Comparison of ENCODE assay signal across 8 cellular contexts in genomic region chr2:11123856-11124759, GRCh38. TPM values are rescaled to one million over a fixed set of nuclear protein-coding genes. Genes with fewer than 3 reads are reported as not detected.
DNase-seq lines count a peak whose midpoint lies in the region; ATAC-seq and TF ChIP-seq lines count a peak whose summit lies in the region.

No MANE protein-coding gene starts in this region.

- H3K4me3 ChIP-seq in endodermal cell (ENCODE audit: low read length) (no peak overlapping the region), thyroid gland (replicated peaks in 1 of 3) (no peak overlapping the region)

- peak; percentile 96 for TF ChIP-seq CTCF in endodermal cell (conservative IDR thresholded peaks at IDR 0.05)
- TF ChIP-seq CTCF in thyroid gland (IDR thresholded peaks at IDR 0.05) = peak in 5 of 6 experiments; percentile 38 to 73 (median 49)

- H3K27me3 ChIP-seq in endodermal cell (ENCODE audit: control insufficient read depth, insufficient read depth, low read length, poor library complexity, severe bottlenecking) (no peaks in the 10 kb centered on the region), thyroid gland (no peaks in the 10 kb centered on the region)

- no peak overlapping the region for H3K27ac Mint-ChIP-seq in endodermal cell
- peak overlapping the region in 2 of 10 donors; percentile 14 to 62 for H3K27ac Mint-ChIP-seq in naive thymus-derived CD8-positive, alpha-beta T cell

- no peak overlapping the region for H3K4me3 Mint-ChIP-seq in endodermal cell
- no peak overlapping the region for H3K4me3 Mint-ChIP-seq in naive thymus-derived CD8-positive, alpha-beta T cell

- 64 to 81% methylated on average over 19 to 41 of the region's 41 CpGs for WGBS in endodermal cell (ENCODE audit: insufficient coverage in 1 of 2, insufficient read length in 1 of 2), 2 experiments
- 43 to 44% methylated on average over 16 to 31 of the region's 41 CpGs for WGBS in thyroid gland, 2 donors

- H3K27ac ChIP-seq in endodermal cell (ENCODE audit: low read depth, low read length) = no peak overlapping the region
- no peak overlapping the region for H3K27ac ChIP-seq in thyroid gland

- no peak for TF ChIP-seq POLR2A in thyroid gland (IDR thresholded peaks at IDR 0.05)

- H3K36me3 Mint-ChIP-seq in endodermal cell (ENCODE audit: low read depth) = no peaks in the 10 kb centered on the region
- H3K36me3 Mint-ChIP-seq in naive thymus-derived CD8-positive, alpha-beta T cell = no peaks in the 10 kb centered on the region

- intact Hi-C loops in thyroid gland (cut with DNase I) = loop anchor here (5.0 kb wide), 1 partner anchor 287 kb away; no protein-coding TSS in a partner anchor

- H3K4me1 ChIP-seq in endodermal cell (ENCODE audit: control insufficient read depth, insufficient read depth, low read length) (peaks cover 8% of the 10 kb centered on the region), thyroid gland (no peaks in the 10 kb centered on the region)

- peaks cover 2% of the 10 kb centered on the region for H3K4me1 Mint-ChIP-seq in endodermal cell
- peaks cover 4 to 13% (median 8%) of the 10 kb centered on the region in 4 donors for H3K4me1 Mint-ChIP-seq in naive thymus-derived CD8-positive, alpha-beta T cell

- H3K36me3 ChIP-seq in endodermal cell (ENCODE audit: control insufficient read depth, insufficient read depth, low read length) (no peaks in the 10 kb centered on the region), thyroid gland (no peaks in the 10 kb centered on the region)

- peak; percentile 58 to 65 for ATAC-seq in naive thymus-derived CD8-positive, alpha-beta T cell
- ATAC-seq in GM21447 (IDR thresholded peaks at IDR 0.05; ENCODE audit: unreplicated experiment) = no peak

- no peaks in the 10 kb centered on the region for H3K9me3 Mint-ChIP-seq in endodermal cell
- H3K9me3 Mint-ChIP-seq in naive thymus-derived CD8-positive, alpha-beta T cell = no peaks in the 10 kb centered on the region

- POLR2A ChIA-PET in naive thymus-derived CD8-positive, alpha-beta T cell (lab: Charles Lee) = no interaction called here

- DNase-seq in EH (ENCODE audit: low read depth) (peak; percentile 54), HT-29 (ENCODE audit: low spot score) (peak; percentile 86), NCI-H82 (lab: John Stamatoyannopoulos, UW) (peak; percentile 81), endodermal cell (peak; percentile 95), thyroid gland (peak; percentile 54 to 57)
- peak; percentile 86 for DNase-seq in activated CD8-positive, alpha-beta memory T cell treated with anti-CD3 and anti-CD28 coated beads for 24 hours
- DNase-seq in naive thymus-derived CD8-positive, alpha-beta T cell = peak in 7 of 10 donors; percentile 17 to 45 (median 28)

- H3K27me3 Mint-ChIP-seq in endodermal cell (ENCODE audit: insufficient read depth) = peaks cover 8% of the 10 kb centered on the region
- H3K27me3 Mint-ChIP-seq in naive thymus-derived CD8-positive, alpha-beta T cell = no peaks in the 10 kb centered on the region

- H3K9ac ChIP-seq in endodermal cell (ENCODE audit: extremely low read depth, low read length, poor library complexity, severe bottlenecking) = no peak overlapping the region

- H3K9me3 ChIP-seq in endodermal cell (ENCODE audit: control insufficient read depth, low read length) (no peaks in the 10 kb centered on the region), thyroid gland (no peaks in the 10 kb centered on the region)

RNA-seq across cellular contexts. Expression of gene SLC66A3, which starts 31.2 kb away (rescaled TPM):
- total RNA-seq in HT-29 (2014; rRNA removed; shearing (Covaris generic)) = 16.7 and 28.2 TPM in 2 replicates
- total RNA-seq in endodermal cell = 10 to 100 TPM; 14.4 to 17.5 TPM
- 13.4 TPM for polyA plus RNA-seq in endodermal cell (2013, experiment 1 of 2)
- 12.5 TPM for polyA plus RNA-seq in endodermal cell (2013, experiment 2 of 2)
- 10 to 100 TPM; 18.2 to 19.3 TPM for total RNA-seq in naive thymus-derived CD8-positive, alpha-beta T cell
- polyA plus RNA-seq in naive thymus-derived CD8-positive, alpha-beta T cell = 10 to 100 TPM; 37.0 to 65.6 (median 37.1) TPM
- 10 to 100 TPM; 30.8 to 68.7 (median 43.2) TPM for total RNA-seq in thyroid gland

Comparison
In these comparisons a context has a peak if more than half of its experiments do, and no peak if none do; other contexts are left out.
1. DNase-seq: peak in every context shown above with its lines; median percentile 95 in endodermal cell; 86 in HT-29; 86 in activated CD8-positive, alpha-beta memory T cell treated with anti-CD3 and anti-CD28 coated beads for 24 hours; 81 in NCI-H82; 56 in thyroid gland; 54 in EH; 28 in naive thymus-derived CD8-positive, alpha-beta T cell.